ENCODE assay signal across 1 cellular context in the genomic region with DNA sequence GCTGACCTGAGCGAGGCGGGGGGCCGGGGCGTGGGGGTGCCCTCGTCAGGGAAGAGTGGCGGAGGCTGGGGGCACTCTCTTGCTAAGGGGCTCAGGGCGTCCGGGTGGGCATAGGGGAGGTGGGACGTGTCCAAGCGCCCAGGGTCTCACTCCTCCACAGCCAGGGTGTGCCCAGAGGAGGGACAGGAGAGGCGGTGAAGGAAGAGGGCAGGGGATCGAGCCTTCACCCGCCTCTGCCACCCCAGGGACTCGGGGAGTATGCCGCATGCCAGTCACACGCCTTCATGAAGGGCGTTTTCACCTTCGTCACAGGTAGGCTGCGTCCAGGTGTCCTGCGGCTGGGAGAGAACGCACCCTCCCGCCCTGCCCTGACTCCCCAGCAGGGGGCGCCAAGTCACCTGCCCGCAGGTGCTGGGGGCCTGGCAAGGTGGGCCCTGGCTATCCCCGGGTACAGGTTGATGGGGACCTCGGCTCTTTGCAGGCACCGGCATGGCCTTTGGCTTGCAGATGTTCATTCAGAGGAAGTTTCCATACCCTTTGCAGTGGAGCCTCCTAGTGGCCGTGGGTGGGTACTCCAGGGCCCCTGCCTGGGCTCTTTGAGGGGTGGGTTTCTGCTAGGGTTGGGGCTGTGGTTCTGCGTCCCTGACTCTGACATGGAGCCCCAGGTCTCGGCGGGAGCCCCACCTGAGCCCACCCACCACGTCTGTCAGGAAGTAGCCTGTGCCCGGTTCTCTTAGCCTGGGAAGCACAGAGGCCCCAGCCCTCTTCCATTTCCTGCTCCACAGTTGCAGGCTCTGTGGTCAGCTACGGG.
TF ChIP-seq lines count a peak whose summit lies in the region.

No MANE protein-coding gene starts in this region.

TF ChIP-seq in HEK293, 187 proteins besides CTCF, POLR2A, EP300 and RAD21 (continued from another document and continues in another):
- TF ChIP-seq, protein P1, sequence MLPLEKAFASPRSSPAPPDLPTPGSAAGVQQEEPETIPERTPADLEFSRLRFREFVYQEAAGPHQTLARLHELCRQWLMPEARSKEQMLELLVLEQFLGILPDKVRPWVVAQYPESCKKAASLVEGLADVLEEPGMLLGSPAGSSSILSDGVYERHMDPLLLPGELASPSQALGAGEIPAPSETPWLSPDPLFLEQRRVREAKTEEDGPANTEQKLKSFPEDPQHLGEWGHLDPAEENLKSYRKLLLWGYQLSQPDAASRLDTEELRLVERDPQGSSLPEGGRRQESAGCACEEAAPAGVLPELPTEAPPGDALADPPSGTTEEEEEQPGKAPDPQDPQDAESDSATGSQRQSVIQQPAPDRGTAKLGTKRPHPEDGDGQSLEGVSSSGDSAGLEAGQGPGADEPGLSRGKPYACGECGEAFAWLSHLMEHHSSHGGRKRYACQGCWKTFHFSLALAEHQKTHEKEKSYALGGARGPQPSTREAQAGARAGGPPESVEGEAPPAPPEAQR (tag by site-specific recombination; IDR thresholded peaks at IDR 0.05), result no peak
- TF ChIP-seq ZNF274 (IDR thresholded peaks at IDR 0.05; ENCODE audit: low read length), result no peak
- no peak for TF ChIP-seq ZNF274 (tag by site-specific recombination; IDR thresholded peaks at IDR 0.05; ENCODE audit: borderline replicate concordance)
- TF ChIP-seq, protein P2, sequence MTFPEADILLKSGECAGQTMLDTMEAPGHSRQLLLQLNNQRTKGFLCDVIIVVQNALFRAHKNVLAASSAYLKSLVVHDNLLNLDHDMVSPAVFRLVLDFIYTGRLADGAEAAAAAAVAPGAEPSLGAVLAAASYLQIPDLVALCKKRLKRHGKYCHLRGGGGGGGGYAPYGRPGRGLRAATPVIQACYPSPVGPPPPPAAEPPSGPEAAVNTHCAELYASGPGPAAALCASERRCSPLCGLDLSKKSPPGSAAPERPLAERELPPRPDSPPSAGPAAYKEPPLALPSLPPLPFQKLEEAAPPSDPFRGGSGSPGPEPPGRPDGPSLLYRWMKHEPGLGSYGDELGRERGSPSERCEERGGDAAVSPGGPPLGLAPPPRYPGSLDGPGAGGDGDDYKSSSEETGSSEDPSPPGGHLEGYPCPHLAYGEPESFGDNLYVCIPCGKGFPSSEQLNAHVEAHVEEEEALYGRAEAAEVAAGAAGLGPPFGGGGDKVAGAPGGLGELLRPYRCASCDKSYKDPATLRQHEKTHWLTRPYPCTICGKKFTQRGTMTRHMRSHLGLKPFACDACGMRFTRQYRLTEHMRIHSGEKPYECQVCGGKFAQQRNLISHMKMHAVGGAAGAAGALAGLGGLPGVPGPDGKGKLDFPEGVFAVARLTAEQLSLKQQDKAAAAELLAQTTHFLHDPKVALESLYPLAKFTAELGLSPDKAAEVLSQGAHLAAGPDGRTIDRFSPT (tag by site-specific recombination; IDR thresholded peaks at IDR 0.05), result peak; percentile 97
- no peak for TF ChIP-seq KLF7 (tag by site-specific recombination; IDR thresholded peaks at IDR 0.05; ENCODE audit: borderline replicate concordance)
- TF ChIP-seq, protein P3, sequence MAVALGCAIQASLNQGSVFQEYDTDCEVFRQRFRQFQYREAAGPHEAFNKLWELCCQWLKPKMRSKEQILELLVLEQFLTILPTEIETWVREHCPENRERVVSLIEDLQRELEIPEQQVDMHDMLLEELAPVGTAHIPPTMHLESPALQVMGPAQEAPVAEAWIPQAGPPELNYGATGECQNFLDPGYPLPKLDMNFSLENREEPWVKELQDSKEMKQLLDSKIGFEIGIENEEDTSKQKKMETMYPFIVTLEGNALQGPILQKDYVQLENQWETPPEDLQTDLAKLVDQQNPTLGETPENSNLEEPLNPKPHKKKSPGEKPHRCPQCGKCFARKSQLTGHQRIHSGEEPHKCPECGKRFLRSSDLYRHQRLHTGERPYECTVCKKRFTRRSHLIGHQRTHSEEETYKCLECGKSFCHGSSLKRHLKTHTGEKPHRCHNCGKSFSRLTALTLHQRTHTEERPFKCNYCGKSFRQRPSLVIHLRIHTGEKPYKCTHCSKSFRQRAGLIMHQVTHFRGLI (tag by site-specific recombination; IDR thresholded peaks at IDR 0.05), result no peak
- TF ChIP-seq SALL2 (tag by site-specific recombination; IDR thresholded peaks at IDR 0.05; ENCODE audit: borderline replicate concordance), result no peak
- no peak for TF ChIP-seq ZNF791 (tag by site-specific recombination; IDR thresholded peaks at IDR 0.05)
- peak; percentile 75 for TF ChIP-seq GLIS2 (tag by site-specific recombination; IDR thresholded peaks at IDR 0.05)
- no peak for TF ChIP-seq ZNF629 (tag by site-specific recombination; IDR thresholded peaks at IDR 0.05)
- TF ChIP-seq ZNF138 (tag by site-specific recombination; IDR thresholded peaks at IDR 0.05; ENCODE audit: borderline replicate concordance), result no peak
- no peak for TF ChIP-seq ZNF10 (tag by site-specific recombination; IDR thresholded peaks at IDR 0.05)
- TF ChIP-seq ZNF2 (tag by site-specific recombination; IDR thresholded peaks at IDR 0.05), result peak; percentile 54; the same call in 1 of the 2 replicates
- TF ChIP-seq ZNF341 (tag by site-specific recombination; IDR thresholded peaks at IDR 0.05; ENCODE audit: low read depth), result no peak
- peak; percentile 26 for TF ChIP-seq KLF10 (tag by site-specific recombination; IDR thresholded peaks at IDR 0.05)
- TF ChIP-seq HOXA7 (CRISPR knock-in tag; IDR thresholded peaks at IDR 0.05; ENCODE audit: borderline replicate concordance), result no peak
- TF ChIP-seq ZNF707 (tag by site-specific recombination; IDR thresholded peaks at IDR 0.05), result no peak
- TF ChIP-seq KLF8 (tag by site-specific recombination; IDR thresholded peaks at IDR 0.05), result peak; percentile 84
- TF ChIP-seq, protein P4, sequence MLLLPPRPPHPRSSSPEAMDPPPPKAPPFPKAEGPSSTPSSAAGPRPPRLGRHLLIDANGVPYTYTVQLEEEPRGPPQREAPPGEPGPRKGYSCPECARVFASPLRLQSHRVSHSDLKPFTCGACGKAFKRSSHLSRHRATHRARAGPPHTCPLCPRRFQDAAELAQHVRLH (tag by site-specific recombination; IDR thresholded peaks at IDR 0.05), result no peak
- no peak for TF ChIP-seq ZNF747 (tag by site-specific recombination; IDR thresholded peaks at IDR 0.05)
- TF ChIP-seq ZNF157 (tag by site-specific recombination; IDR thresholded peaks at IDR 0.05), result no peak
- TF ChIP-seq ZNF175 (tag by site-specific recombination; IDR thresholded peaks at IDR 0.05), result no peak; the same call in 1 of the 2 replicates
- TF ChIP-seq PRDM1 (tag by site-specific recombination; IDR thresholded peaks at IDR 0.05), result no peak
- no peak for TF ChIP-seq MEIS1 (CRISPR knock-in tag; IDR thresholded peaks at IDR 0.05; ENCODE audit: borderline replicate concordance)
- TF ChIP-seq ZNF514 (tag by site-specific recombination; IDR thresholded peaks at IDR 0.05), result no peak
- no peak for TF ChIP-seq ZNF776 (tag by site-specific recombination; IDR thresholded peaks at IDR 0.05; ENCODE audit: borderline replicate concordance)
- TF ChIP-seq, protein P5, sequence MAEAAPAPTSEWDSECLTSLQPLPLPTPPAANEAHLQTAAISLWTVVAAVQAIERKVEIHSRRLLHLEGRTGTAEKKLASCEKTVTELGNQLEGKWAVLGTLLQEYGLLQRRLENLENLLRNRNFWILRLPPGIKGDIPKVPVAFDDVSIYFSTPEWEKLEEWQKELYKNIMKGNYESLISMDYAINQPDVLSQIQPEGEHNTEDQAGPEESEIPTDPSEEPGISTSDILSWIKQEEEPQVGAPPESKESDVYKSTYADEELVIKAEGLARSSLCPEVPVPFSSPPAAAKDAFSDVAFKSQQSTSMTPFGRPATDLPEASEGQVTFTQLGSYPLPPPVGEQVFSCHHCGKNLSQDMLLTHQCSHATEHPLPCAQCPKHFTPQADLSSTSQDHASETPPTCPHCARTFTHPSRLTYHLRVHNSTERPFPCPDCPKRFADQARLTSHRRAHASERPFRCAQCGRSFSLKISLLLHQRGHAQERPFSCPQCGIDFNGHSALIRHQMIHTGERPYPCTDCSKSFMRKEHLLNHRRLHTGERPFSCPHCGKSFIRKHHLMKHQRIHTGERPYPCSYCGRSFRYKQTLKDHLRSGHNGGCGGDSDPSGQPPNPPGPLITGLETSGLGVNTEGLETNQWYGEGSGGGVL (tag by site-specific recombination; IDR thresholded peaks at IDR 0.05), result no peak
- TF ChIP-seq ZNF404 (tag by site-specific recombination; IDR thresholded peaks at IDR 0.05), result no peak
- TF ChIP-seq ZFP41 (tag by site-specific recombination; IDR thresholded peaks at IDR 0.05; ENCODE audit: borderline replicate concordance), result no peak
- TF ChIP-seq ZNF510 (tag by site-specific recombination; IDR thresholded peaks at IDR 0.05; ENCODE audit: insufficient replicate concordance), result no peak
- no peak for TF ChIP-seq SP3 (tag by site-specific recombination; IDR thresholded peaks at IDR 0.05)
- TF ChIP-seq HOXC10 (CRISPR knock-in tag; IDR thresholded peaks at IDR 0.05), result no peak
- TF ChIP-seq EGR2 (tag by site-specific recombination; IDR thresholded peaks at IDR 0.05; ENCODE audit: low read depth), result no peak; the same call in 1 of the 2 replicates
- no peak for TF ChIP-seq GLI4 (tag by site-specific recombination; IDR thresholded peaks at IDR 0.05)
- TF ChIP-seq SP7 (tag by site-specific recombination; IDR thresholded peaks at IDR 0.05), result no peak; the same call in 1 of the 2 replicates
- 0 out of 2 replicates have a peak, but pooled peaks have one; percentile 68 for TF ChIP-seq ZNF169 (tag by site-specific recombination; IDR thresholded peaks at IDR 0.05)
- TF ChIP-seq GLIS1 (tag by site-specific recombination; IDR thresholded peaks at IDR 0.05), result no peak
- TF ChIP-seq ZBTB7A (tag by site-specific recombination; IDR thresholded peaks at IDR 0.05; ENCODE audit: low read depth), result peak; percentile 68; the same call in 1 of the 2 replicates
- TF ChIP-seq ZNF114 (tag by site-specific recombination; IDR thresholded peaks at IDR 0.05), result no peak
- no peak for TF ChIP-seq ZNF585B (tag by site-specific recombination; IDR thresholded peaks at IDR 0.05)
- TF ChIP-seq ZNF561 (tag by site-specific recombination; IDR thresholded peaks at IDR 0.05; ENCODE audit: borderline replicate concordance), result no peak
- no peak for TF ChIP-seq YY1 (tag by site-specific recombination; IDR thresholded peaks at IDR 0.05)
- TF ChIP-seq ZNF423 (tag by site-specific recombination; IDR thresholded peaks at IDR 0.05), result 0 out of 2 replicates have a peak, but pooled peaks have one; percentile 19
- no peak for TF ChIP-seq ZNF670 (tag by site-specific recombination; IDR thresholded peaks at IDR 0.05; ENCODE audit: low read depth)
- TF ChIP-seq ZNF202 (tag by site-specific recombination; IDR thresholded peaks at IDR 0.05; ENCODE audit: borderline replicate concordance), result no peak
- no peak for TF ChIP-seq ZSCAN16 (tag by site-specific recombination; IDR thresholded peaks at IDR 0.05)
- TF ChIP-seq, protein P6, sequence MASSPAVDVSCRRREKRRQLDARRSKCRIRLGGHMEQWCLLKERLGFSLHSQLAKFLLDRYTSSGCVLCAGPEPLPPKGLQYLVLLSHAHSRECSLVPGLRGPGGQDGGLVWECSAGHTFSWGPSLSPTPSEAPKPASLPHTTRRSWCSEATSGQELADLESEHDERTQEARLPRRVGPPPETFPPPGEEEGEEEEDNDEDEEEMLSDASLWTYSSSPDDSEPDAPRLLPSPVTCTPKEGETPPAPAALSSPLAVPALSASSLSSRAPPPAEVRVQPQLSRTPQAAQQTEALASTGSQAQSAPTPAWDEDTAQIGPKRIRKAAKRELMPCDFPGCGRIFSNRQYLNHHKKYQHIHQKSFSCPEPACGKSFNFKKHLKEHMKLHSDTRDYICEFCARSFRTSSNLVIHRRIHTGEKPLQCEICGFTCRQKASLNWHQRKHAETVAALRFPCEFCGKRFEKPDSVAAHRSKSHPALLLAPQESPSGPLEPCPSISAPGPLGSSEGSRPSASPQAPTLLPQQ (tag by site-specific recombination; IDR thresholded peaks at IDR 0.05), result peak; percentile 63; the same call in 1 of the 2 replicates
- TF ChIP-seq, protein P7, sequence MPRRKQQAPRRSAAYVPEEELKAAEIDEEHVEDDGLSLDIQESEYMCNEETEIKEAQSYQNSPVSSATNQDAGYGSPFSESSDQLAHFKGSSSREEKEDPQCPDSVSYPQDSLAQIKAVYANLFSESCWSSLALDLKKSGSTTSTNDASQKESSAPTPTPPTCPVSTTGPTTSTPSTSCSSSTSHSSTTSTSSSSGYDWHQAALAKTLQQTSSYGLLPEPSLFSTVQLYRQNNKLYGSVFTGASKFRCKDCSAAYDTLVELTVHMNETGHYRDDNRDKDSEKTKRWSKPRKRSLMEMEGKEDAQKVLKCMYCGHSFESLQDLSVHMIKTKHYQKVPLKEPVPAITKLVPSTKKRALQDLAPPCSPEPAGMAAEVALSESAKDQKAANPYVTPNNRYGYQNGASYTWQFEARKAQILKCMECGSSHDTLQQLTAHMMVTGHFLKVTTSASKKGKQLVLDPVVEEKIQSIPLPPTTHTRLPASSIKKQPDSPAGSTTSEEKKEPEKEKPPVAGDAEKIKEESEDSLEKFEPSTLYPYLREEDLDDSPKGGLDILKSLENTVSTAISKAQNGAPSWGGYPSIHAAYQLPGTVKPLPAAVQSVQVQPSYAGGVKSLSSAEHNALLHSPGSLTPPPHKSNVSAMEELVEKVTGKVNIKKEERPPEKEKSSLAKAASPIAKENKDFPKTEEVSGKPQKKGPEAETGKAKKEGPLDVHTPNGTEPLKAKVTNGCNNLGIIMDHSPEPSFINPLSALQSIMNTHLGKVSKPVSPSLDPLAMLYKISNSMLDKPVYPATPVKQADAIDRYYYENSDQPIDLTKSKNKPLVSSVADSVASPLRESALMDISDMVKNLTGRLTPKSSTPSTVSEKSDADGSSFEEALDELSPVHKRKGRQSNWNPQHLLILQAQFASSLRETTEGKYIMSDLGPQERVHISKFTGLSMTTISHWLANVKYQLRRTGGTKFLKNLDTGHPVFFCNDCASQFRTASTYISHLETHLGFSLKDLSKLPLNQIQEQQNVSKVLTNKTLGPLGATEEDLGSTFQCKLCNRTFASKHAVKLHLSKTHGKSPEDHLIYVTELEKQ (tag by site-specific recombination; IDR thresholded peaks at IDR 0.05; ENCODE audit: borderline replicate concordance), result no peak
- TF ChIP-seq, protein P8, sequence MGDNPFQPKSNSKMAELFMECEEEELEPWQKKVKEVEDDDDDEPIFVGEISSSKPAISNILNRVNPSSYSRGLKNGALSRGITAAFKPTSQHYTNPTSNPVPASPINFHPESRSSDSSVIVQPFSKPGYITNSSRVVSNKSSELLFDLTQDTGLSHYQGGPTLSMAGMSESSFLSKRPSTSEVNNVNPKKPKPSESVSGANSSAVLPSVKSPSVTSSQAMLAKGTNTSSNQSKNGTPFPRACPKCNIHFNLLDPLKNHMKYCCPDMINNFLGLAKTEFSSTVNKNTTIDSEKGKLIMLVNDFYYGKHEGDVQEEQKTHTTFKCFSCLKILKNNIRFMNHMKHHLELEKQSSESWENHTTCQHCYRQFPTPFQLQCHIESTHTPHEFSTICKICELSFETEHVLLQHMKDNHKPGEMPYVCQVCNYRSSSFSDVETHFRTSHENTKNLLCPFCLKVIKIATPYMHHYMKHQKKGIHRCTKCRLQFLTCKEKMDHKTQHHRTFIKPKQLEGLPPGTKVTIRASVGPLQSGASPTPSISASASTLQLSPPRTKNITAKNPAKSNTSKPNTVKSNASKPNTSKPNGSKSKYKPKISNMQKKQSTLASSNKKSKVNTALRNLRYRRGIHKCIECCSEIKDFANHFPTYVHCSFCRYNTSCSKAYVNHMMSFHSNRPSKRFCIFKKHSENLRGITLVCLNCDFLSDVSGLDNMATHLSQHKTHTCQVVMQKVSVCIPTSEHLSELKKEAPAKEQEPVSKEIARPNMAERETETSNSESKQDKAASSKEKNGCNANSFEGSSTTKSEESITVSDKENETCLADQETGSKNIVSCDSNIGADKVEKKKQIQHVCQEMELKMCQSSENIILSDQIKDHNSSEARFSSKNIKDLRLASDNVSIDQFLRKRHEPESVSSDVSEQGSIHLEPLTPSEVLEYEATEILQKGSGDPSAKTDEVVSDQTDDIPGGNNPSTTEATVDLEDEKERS (tag by site-specific recombination; IDR thresholded peaks at IDR 0.05), result no peak
- no peak for TF ChIP-seq ZFP3 (tag by site-specific recombination; IDR thresholded peaks at IDR 0.05; ENCODE audit: low read depth)
